17 cellular contexts compared by ENCODE assay signal in the genomic region with DNA sequence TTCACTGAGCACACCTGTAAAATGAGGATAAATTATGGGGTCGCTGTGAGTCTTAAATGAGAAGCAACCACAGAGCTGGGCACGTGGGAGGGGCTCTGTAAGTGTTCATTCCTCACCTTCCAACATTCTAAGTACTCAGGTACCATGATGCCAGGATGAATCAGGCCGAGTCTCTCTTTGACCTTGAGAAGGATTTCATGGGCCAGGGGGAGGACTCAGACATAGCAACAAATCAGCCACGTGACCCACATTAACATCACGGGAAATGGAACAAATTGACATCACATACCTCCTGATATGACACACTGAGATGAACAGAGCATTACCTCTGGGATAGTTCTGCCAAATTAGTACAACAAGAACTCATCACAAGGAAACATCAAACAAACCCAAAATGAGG. TPM values are rescaled to one million over a fixed set of nuclear protein-coding genes. Genes with fewer than 3 reads are reported as not detected.
DNase-seq lines count a peak whose midpoint lies in the region; ATAC-seq, FAIRE-seq and TF ChIP-seq lines count a peak whose summit lies in the region.
"Had no signal": no experiment of that assay in that cellular context is flagged by ENCODE, and none has a peak within 500 bp of the region (broad histone marks: within the 10 kb centered on the region; RNA-seq: fewer than 3 reads in every experiment).

No MANE protein-coding gene starts in this region.

- H3K4me3 Mint-ChIP-seq in activated CD4-positive, alpha-beta memory T cell treated with anti-CD3 and anti-CD28 coated beads for 36 hours: no peak overlapping the region
- no peak overlapping the region for H3K4me3 Mint-ChIP-seq in activated CD4-positive, alpha-beta memory T cell treated with anti-CD3 and anti-CD28 coated beads, Interleukin-2, amount 10 ng/mL, durations not matched to agents 7 days and 5 days
- peak overlapping the region; percentile 42 for H3K4me3 Mint-ChIP-seq in activated T-helper 17 cell treated with anti-CD3 and anti-CD28 coated beads, Interleukin-2, amount 50 U/mL, for 72 hours
- H3K4me3 Mint-ChIP-seq: T-helper 2 cell treated with Interferon-gamma antibody and Interleukin-4, amounts not matched to agents 5 μg/mL and 100 μg/mL, for 36 hours had no signal

- H3K27me3 Mint-ChIP-seq in activated CD4-positive, alpha-beta memory T cell treated with anti-CD3 and anti-CD28 coated beads for 36 hours: no peaks in the 10 kb centered on the region
- H3K27me3 Mint-ChIP-seq in activated CD4-positive, alpha-beta memory T cell treated with anti-CD3 and anti-CD28 coated beads, Interleukin-2, amount 10 ng/mL, durations not matched to agents 7 days and 5 days: peaks cover 4% of the 10 kb centered on the region
- no peaks in the 10 kb centered on the region for H3K27me3 Mint-ChIP-seq in activated T-helper 17 cell treated with anti-CD3 and anti-CD28 coated beads, Interleukin-2, amount 50 U/mL, for 72 hours

- intact Hi-C loops in activated CD4-positive, alpha-beta memory T cell treated with anti-CD3 and anti-CD28 coated beads for 36 hours (cut with micrococcal nuclease): loop anchor here (1.0 to 5.0 kb wide), 4 partner anchors 10 to 423 kb away; partner anchors contain the start of gene USP3

- peak; percentile 66 for ATAC-seq in activated T-helper 17 cell treated with anti-CD3 and anti-CD28 coated beads, Interleukin-2, amount 50 U/mL, for 72 hours (replicated peaks)
- ATAC-seq: HepG2, lower lobe of right lung had no signal

- POLR2A ChIA-PET in activated CD4-positive, alpha-beta memory T cell treated with anti-CD3 and anti-CD28 coated beads for 36 hours (lab: Charles Lee): no interaction called here
- POLR2A ChIA-PET in activated CD4-positive, alpha-beta memory T cell treated with anti-CD3 and anti-CD28 coated beads, Interleukin-2, amount 10 ng/mL, durations not matched to agents 7 days and 5 days (lab: Charles Lee): interaction anchor here (1.4 to 3.0 kb wide), 2 partner anchors 14 to 36 kb away, joined by 7 to 11 read pairs; partner anchors contain the start of gene USP3

- peak; percentile 40 for FAIRE-seq in GM12891 (lab: Jason Lieb, UNC)
- FAIRE-seq: H1, HepG2 had no signal

- no peaks in the 10 kb centered on the region for H3K36me3 Mint-ChIP-seq in activated CD4-positive, alpha-beta memory T cell treated with anti-CD3 and anti-CD28 coated beads for 36 hours
- no peaks in the 10 kb centered on the region for H3K36me3 Mint-ChIP-seq in activated CD4-positive, alpha-beta memory T cell treated with anti-CD3 and anti-CD28 coated beads, Interleukin-2, amount 10 ng/mL, durations not matched to agents 7 days and 5 days (ENCODE audit: low read depth)
- no peaks in the 10 kb centered on the region for H3K36me3 Mint-ChIP-seq in activated T-helper 17 cell treated with anti-CD3 and anti-CD28 coated beads, Interleukin-2, amount 50 U/mL, for 72 hours (ENCODE audit: low read depth)

- CTCF ChIA-PET in activated CD4-positive, alpha-beta memory T cell treated with anti-CD3 and anti-CD28 coated beads for 36 hours (lab: Charles Lee): interaction anchor here (0.8 to 1.6 kb wide), 6 partner anchors 13 to 570 kb away, joined by 3 to 5 read pairs (median 4); partner anchors contain the start of gene USP3
- CTCF ChIA-PET in activated CD4-positive, alpha-beta memory T cell treated with anti-CD3 and anti-CD28 coated beads, Interleukin-2, amount 10 ng/mL, durations not matched to agents 7 days and 5 days (lab: Charles Lee): interaction anchor here (0.9 to 4.7 kb wide), 7 partner anchors 11 to 189 kb away, joined by 3 to 50 read pairs (median 5); partner anchors contain the start of gene USP3

- DNase-seq in activated CD4-positive, alpha-beta memory T cell treated with anti-CD3 and anti-CD28 coated beads for 36 hours: peak; percentile 72
- no peak for DNase-seq in activated CD4-positive, alpha-beta memory T cell treated with anti-CD3 and anti-CD28 coated beads, Interleukin-2, amount 10 ng/mL, durations not matched to agents 7 days and 5 days
- DNase-seq in GM12891 (ENCODE audit: insufficient read length, low spot score) (no peak), NCI-H2081 (lab: John Stamatoyannopoulos, UW) (no peak), NCI-H774 (lab: John Stamatoyannopoulos, UW) (no peak), NCI-H2227 (lab: John Stamatoyannopoulos, UW; ENCODE audit: unreplicated experiment) (no peak)
- peak; percentile 45 for DNase-seq in stimulated activated CD4-positive, alpha-beta T cell treated with anti-CD3 and anti-CD28 coated beads, Interleukin-4, amount 100 ng/mL, for 24 hours
- DNase-seq: adrenal gland, esophagus squamous epithelium, lower lobe of right lung, NCI-H187, NCI-H446 treated with DMSO at 0.1 percent for 48 hours, upper lobe of left lung had no signal

- TF ChIP-seq POLR2A in GM12891 (IDR thresholded peaks at IDR 0.05; ENCODE audit: low read depth, low read length): no peak

- H3K9me3 Mint-ChIP-seq in activated CD4-positive, alpha-beta memory T cell treated with anti-CD3 and anti-CD28 coated beads for 36 hours: no peaks in the 10 kb centered on the region
- H3K9me3 Mint-ChIP-seq in activated CD4-positive, alpha-beta memory T cell treated with anti-CD3 and anti-CD28 coated beads, Interleukin-2, amount 10 ng/mL, durations not matched to agents 7 days and 5 days: no peaks in the 10 kb centered on the region
- H3K9me3 Mint-ChIP-seq in activated T-helper 17 cell treated with anti-CD3 and anti-CD28 coated beads, Interleukin-2, amount 50 U/mL, for 72 hours: no peaks in the 10 kb centered on the region
- H3K9me3 Mint-ChIP-seq: T-helper 2 cell treated with Interferon-gamma antibody and Interleukin-4, amounts not matched to agents 5 μg/mL and 100 μg/mL, for 36 hours had no signal

- H3K4me1 Mint-ChIP-seq in activated CD4-positive, alpha-beta memory T cell treated with anti-CD3 and anti-CD28 coated beads for 36 hours (ENCODE audit: low read depth): peaks cover 39% of the 10 kb centered on the region
- H3K4me1 Mint-ChIP-seq in activated CD4-positive, alpha-beta memory T cell treated with anti-CD3 and anti-CD28 coated beads, Interleukin-2, amount 10 ng/mL, durations not matched to agents 7 days and 5 days: peaks cover 26% of the 10 kb centered on the region
- peaks cover 33% of the 10 kb centered on the region for H3K4me1 Mint-ChIP-seq in activated T-helper 17 cell treated with anti-CD3 and anti-CD28 coated beads, Interleukin-2, amount 50 U/mL, for 72 hours

- peak overlapping the region; percentile 9 for H3K27ac Mint-ChIP-seq in activated CD4-positive, alpha-beta memory T cell treated with anti-CD3 and anti-CD28 coated beads for 36 hours
- no peak overlapping the region for H3K27ac Mint-ChIP-seq in activated CD4-positive, alpha-beta memory T cell treated with anti-CD3 and anti-CD28 coated beads, Interleukin-2, amount 10 ng/mL, durations not matched to agents 7 days and 5 days
- H3K27ac Mint-ChIP-seq in activated T-helper 17 cell treated with anti-CD3 and anti-CD28 coated beads, Interleukin-2, amount 50 U/mL, for 72 hours: peak overlapping the region; percentile 79
- H3K27ac Mint-ChIP-seq: T-helper 2 cell treated with Interferon-gamma antibody and Interleukin-4, amounts not matched to agents 5 μg/mL and 100 μg/mL, for 36 hours had no signal

TF ChIP-seq in GM12891, 5 proteins besides CTCF, POLR2A, EP300 and RAD21:
- TF ChIP-seq TAF1 (IDR thresholded peaks at IDR 0.05; ENCODE audit: low read depth, low read length) (no peak), PAX5 (IDR thresholded peaks at IDR 0.05; ENCODE audit: insufficient read depth, low read length, severe bottlenecking) (no peak), POU2F2 (IDR thresholded peaks at IDR 0.05; ENCODE audit: low read depth, low read length) (no peak), SPI1 (IDR thresholded peaks at IDR 0.05; ENCODE audit: low read depth, low read length) (no peak), POLR2AphosphoS5 (IDR thresholded peaks at IDR 0.05; ENCODE audit: low read depth, low read length) (no peak)

RNA-seq across cellular contexts. Expression of gene USP3, which starts 35.2 kb away (rescaled TPM):
- total RNA-seq in activated CD4-positive, alpha-beta memory T cell treated with anti-CD3 and anti-CD28 coated beads for 36 hours: 10 to 100 TPM; 46.1 to 48.9 TPM
- total RNA-seq in activated CD4-positive, alpha-beta memory T cell treated with anti-CD3 and anti-CD28 coated beads, Interleukin-2, amount 10 ng/mL, durations not matched to agents 7 days and 5 days: 10 to 100 TPM; 67.9 to 68.7 TPM
- polyA plus RNA-seq in GM12891 (2012; ENCODE audit: low read depth, missing spikeins): 21.5 TPM
- 100 to 1,000 TPM in 1 of 2 donors, 10 to 100 TPM in 1; 60.9 to 102 TPM for total RNA-seq in activated T-helper 17 cell treated with anti-CD3 and anti-CD28 coated beads, Interleukin-2, amount 50 U/mL, for 72 hours

Comparison
In these comparisons a context has a peak if more than half of its experiments do, and no peak if none do; other contexts are left out.
1. DNase-seq: peak in activated CD4-positive, alpha-beta memory T cell treated with anti-CD3 and anti-CD28 coated beads for 36 hours (single experiment) and stimulated activated CD4-positive, alpha-beta T cell treated with anti-CD3 and anti-CD28 coated beads, Interleukin-4, amount 100 ng/mL, for 24 hours (single experiment); none in activated CD4-positive, alpha-beta memory T cell treated with anti-CD3 and anti-CD28 coated beads, Interleukin-2, amount 10 ng/mL, durations not matched to agents 7 days and 5 days (single experiment), GM12891 (single experiment), NCI-H2081 (0 of 2), NCI-H774 (single experiment) and NCI-H2227 (single experiment).